1 cellular context compared by ENCODE assay signal in genomic region chr2:197657562-197657961, GRCh38.
TF ChIP-seq lines count a peak whose summit lies in the region.

No MANE protein-coding gene starts in this region.

TF ChIP-seq in GM23338, 12 proteins besides CTCF, POLR2A, EP300 and RAD21 (continued from another document):
- TF ChIP-seq ZNF462 (CRISPR knock-in tag; IDR thresholded peaks at IDR 0.05): no peak
- TF ChIP-seq REST (IDR thresholded peaks at IDR 0.05; ENCODE audit: unreplicated experiment): no peak
